ENCODE assay signal across 8 cellular contexts in genomic region chr10:43138757-43139241, GRCh38. TPM values are rescaled to one million over a fixed set of nuclear protein-coding genes. Genes with fewer than 3 reads are reported as not detected.
A peak's percentile ranks its signal among the peaks of the same experiment; 100 is the strongest.
DNase-seq lines count a peak whose midpoint lies in the region; ATAC-seq and TF ChIP-seq lines count a peak whose summit lies in the region.

No MANE protein-coding gene starts in this region.

- H3K4me3 ChIP-seq in prostate gland = peak overlapping the region; percentile 87 to 89

- H3K27ac ChIP-seq in prostate gland = peak overlapping the region; percentile 91 to 95

- TF ChIP-seq POLR2A in prostate gland (IDR thresholded peaks at IDR 0.05) = no peak

- in situ Hi-C loops in ACHN (cut with HindIII; ENCODE audit: low pct_ligation_motif_present, low pct_unique_long_range_greater_than_20kb, low sequenced_read_pairs) = no loop called here

- H3K36me3 ChIP-seq in prostate gland = no peaks in the 10 kb centered on the region

- DNase-seq in ACHN (peak; percentile 46), RPMI7951 (ENCODE audit: low read depth) (peak; percentile 43), head of caudate nucleus (peak in 26 of 42 donors; percentile 21 to 66 (median 40)), prostate gland (ENCODE audit: low spot score) (no peak), ecto neural progenitor cell (ENCODE audit: low spot score) (no peak)
- peak; percentile 68 for DNase-seq in activated naive CD4-positive, alpha-beta T cell treated with Interleukin-2 at 50 U/mL for 16 hours

- 0% methylated on average over 22 of the region's 22 CpGs for WGBS in prostate gland

- intact Hi-C loops in head of caudate nucleus (cut with DNase I) = no loop called here
- intact Hi-C loops in prostate gland (cut with DNase I) = no loop called here

- no peak for TF ChIP-seq CTCF in prostate gland (IDR thresholded peaks at IDR 0.05)

- no peaks in the 10 kb centered on the region for H3K9me3 ChIP-seq in prostate gland

- H3K27me3 ChIP-seq in prostate gland (replicated peaks; ENCODE audit: insufficient read depth) = no peaks in the 10 kb centered on the region

- ATAC-seq in GM18870 (IDR thresholded peaks at IDR 0.05; ENCODE audit: unreplicated experiment) (peak; percentile 25), HG03159 (IDR thresholded peaks at IDR 0.05; ENCODE audit: unreplicated experiment) (peak; percentile 39)

- no peaks in the 10 kb centered on the region for H3K4me1 ChIP-seq in prostate gland (replicated peaks)

RNA-seq across cellular contexts. Expression of gene CSGALNACT2, which starts 0.6 kb away (rescaled TPM):
- total RNA-seq in RPMI7951 (2014; rRNA removed; shearing (Covaris generic)) = 6.8 and 9.5 TPM in 2 replicates
- 10 to 100 TPM in 1 of 2 donors, 1 to 10 TPM in 1; 10.0 to 15.9 TPM for total RNA-seq in prostate gland

Comparison
In these comparisons a context has a peak if more than half of its experiments do, and no peak if none do; other contexts are left out.
1. DNase-seq: peak in ACHN (single experiment), RPMI7951 (single experiment), activated naive CD4-positive, alpha-beta T cell treated with Interleukin-2 at 50 U/mL for 16 hours (single experiment) and head of caudate nucleus (26 of 42); none in prostate gland (single experiment) and ecto neural progenitor cell (single experiment).